Comparison of ENCODE assay signal across 9 cellular contexts in genomic region chr3:69014022-69014580, GRCh38. TPM values are rescaled to one million over a fixed set of nuclear protein-coding genes. Genes with fewer than 3 reads are reported as not detected.
DNase-seq lines count a peak whose midpoint lies in the region; ATAC-seq and FAIRE-seq lines count a peak whose summit lies in the region.
"Had no signal": no experiment of that assay in that cellular context is flagged by ENCODE, and none has a peak within 500 bp of the region (broad histone marks: within the 10 kb centered on the region; RNA-seq: fewer than 3 reads in every experiment).

No MANE protein-coding gene starts in this region.

- no peaks in the 10 kb centered on the region for H3K36me3 ChIP-seq in thymus (ENCODE audit: control insufficient read depth, insufficient read depth)

- CTCF ChIA-PET in activated CD8-positive, alpha-beta memory T cell treated with anti-CD3 and anti-CD28 coated beads, Interleukin-2, amount 10 ng/mL, durations not matched to agents 7 days and 5 days (lab: Charles Lee): interaction anchor here (1.0 to 3.1 kb wide), 6 partner anchors 10 to 67 kb away, joined by 3 to 14 read pairs (median 4); partner anchors contain the start of gene UBA3

- peak overlapping the region; percentile 94 for H3K27ac ChIP-seq in thymus (ENCODE audit: low read depth)

- no peaks in the 10 kb centered on the region for H3K9me3 ChIP-seq in thymus (ENCODE audit: control insufficient read depth)

- H3K4me3 Mint-ChIP-seq in activated CD8-positive, alpha-beta memory T cell treated with anti-CD3 and anti-CD28 coated beads, Interleukin-2, amount 10 ng/mL, durations not matched to agents 7 days and 5 days: peak overlapping the region; percentile 77
- peak overlapping the region; percentile 80 for H3K4me3 Mint-ChIP-seq in activated naive CD8-positive, alpha-beta T cell treated with anti-CD3 and anti-CD28 coated beads, Interleukin-2, amount 10 ng/mL, durations not matched to agents 7 days and 5 days

- H3K27me3 ChIP-seq in thymus (ENCODE audit: control insufficient read depth, insufficient read depth): no peaks in the 10 kb centered on the region

- ATAC-seq in activated CD8-positive, alpha-beta memory T cell treated with anti-CD3 and anti-CD28 coated beads, Interleukin-2, amount 10 ng/mL, durations not matched to agents 7 days and 5 days: no peak
- no peak for ATAC-seq in activated naive CD8-positive, alpha-beta T cell treated with anti-CD3 and anti-CD28 coated beads, Interleukin-2, amount 10 ng/mL, durations not matched to agents 7 days and 5 days (ENCODE audit: low read depth)
- ATAC-seq in HG02571 (IDR thresholded peaks at IDR 0.05; ENCODE audit: unreplicated experiment): no peak
- no peak for ATAC-seq in GM18870 (IDR thresholded peaks at IDR 0.05; ENCODE audit: unreplicated experiment)

- H3K4me1 ChIP-seq in thymus (ENCODE audit: control insufficient read depth, insufficient read depth, low read length): no peaks in the 10 kb centered on the region

- no peaks in the 10 kb centered on the region for H3K9me3 Mint-ChIP-seq in activated CD8-positive, alpha-beta memory T cell treated with anti-CD3 and anti-CD28 coated beads, Interleukin-2, amount 10 ng/mL, durations not matched to agents 7 days and 5 days (ENCODE audit: low read depth)
- H3K9me3 Mint-ChIP-seq in activated naive CD8-positive, alpha-beta T cell treated with anti-CD3 and anti-CD28 coated beads, Interleukin-2, amount 10 ng/mL, durations not matched to agents 7 days and 5 days: no peaks in the 10 kb centered on the region

- no peaks in the 10 kb centered on the region for H3K27me3 Mint-ChIP-seq in activated CD8-positive, alpha-beta memory T cell treated with anti-CD3 and anti-CD28 coated beads, Interleukin-2, amount 10 ng/mL, durations not matched to agents 7 days and 5 days
- H3K27me3 Mint-ChIP-seq in activated naive CD8-positive, alpha-beta T cell treated with anti-CD3 and anti-CD28 coated beads, Interleukin-2, amount 10 ng/mL, durations not matched to agents 7 days and 5 days: no peaks in the 10 kb centered on the region

- peaks cover 34% of the 10 kb centered on the region for H3K4me1 Mint-ChIP-seq in activated CD8-positive, alpha-beta memory T cell treated with anti-CD3 and anti-CD28 coated beads, Interleukin-2, amount 10 ng/mL, durations not matched to agents 7 days and 5 days
- H3K4me1 Mint-ChIP-seq in activated naive CD8-positive, alpha-beta T cell treated with anti-CD3 and anti-CD28 coated beads, Interleukin-2, amount 10 ng/mL, durations not matched to agents 7 days and 5 days: peaks cover 16% of the 10 kb centered on the region

- 18% methylated on average over 11 of the region's 11 CpGs for WGBS in thymus

- FAIRE-seq in HTR-8/SVneo (lab: Jason Lieb, UNC): no peak
- FAIRE-seq: TTC549 had no signal

- peak overlapping the region; percentile 64 for H3K27ac Mint-ChIP-seq in activated CD8-positive, alpha-beta memory T cell treated with anti-CD3 and anti-CD28 coated beads, Interleukin-2, amount 10 ng/mL, durations not matched to agents 7 days and 5 days
- H3K27ac Mint-ChIP-seq in activated naive CD8-positive, alpha-beta T cell treated with anti-CD3 and anti-CD28 coated beads, Interleukin-2, amount 10 ng/mL, durations not matched to agents 7 days and 5 days: peak overlapping the region; percentile 57

- peaks cover 18% of the 10 kb centered on the region for H3K36me3 Mint-ChIP-seq in activated CD8-positive, alpha-beta memory T cell treated with anti-CD3 and anti-CD28 coated beads, Interleukin-2, amount 10 ng/mL, durations not matched to agents 7 days and 5 days
- peaks cover 17% of the 10 kb centered on the region for H3K36me3 Mint-ChIP-seq in activated naive CD8-positive, alpha-beta T cell treated with anti-CD3 and anti-CD28 coated beads, Interleukin-2, amount 10 ng/mL, durations not matched to agents 7 days and 5 days

- DNase-seq in activated CD8-positive, alpha-beta memory T cell treated with anti-CD3 and anti-CD28 coated beads, Interleukin-2, amount 10 ng/mL, durations not matched to agents 7 days and 5 days: no peak
- no peak for DNase-seq in activated CD8-positive, alpha-beta memory T cell treated with anti-CD3 and anti-CD28 coated beads for 24 hours
- no peak for DNase-seq in activated naive CD8-positive, alpha-beta T cell treated with anti-CD3 and anti-CD28 coated beads, Interleukin-2, amount 10 ng/mL, durations not matched to agents 7 days and 5 days
- DNase-seq in kidney glomerular epithelial cell (lab: John Stamatoyannopoulos, UW) (peak; percentile 39), HTR-8/SVneo (ENCODE audit: insufficient read length, low spot score) (no peak)

- H3K4me3 ChIP-seq in thymus (ENCODE audit: low read length): peak overlapping the region; percentile 84

- POLR2A ChIA-PET in activated naive CD8-positive, alpha-beta T cell treated with anti-CD3 and anti-CD28 coated beads, Interleukin-2, amount 10 ng/mL, durations not matched to agents 7 days and 5 days (lab: Charles Lee): interaction anchor here (0.8 to 1.7 kb wide), 7 partner anchors 13 to 77 kb away, joined by 3 to 7 read pairs (median 3); partner anchors contain the start of gene TMF1

RNA-seq across cellular contexts. Expression of gene EOGT, which starts 0.6 kb away (rescaled TPM):
- total RNA-seq in activated CD8-positive, alpha-beta memory T cell treated with anti-CD3 and anti-CD28 coated beads, Interleukin-2, amount 10 ng/mL, durations not matched to agents 7 days and 5 days: 10 to 100 TPM; 15.4 to 15.5 TPM
- total RNA-seq in activated naive CD8-positive, alpha-beta T cell treated with anti-CD3 and anti-CD28 coated beads, Interleukin-2, amount 10 ng/mL, durations not matched to agents 7 days and 5 days: 10 to 100 TPM; 14.7 to 15.3 TPM
- polyA plus RNA-seq in thymus: 43.3 TPM

RNA-seq across cellular contexts. Expression of gene TMF1, which starts 38.0 kb away (rescaled TPM):
- total RNA-seq in activated CD8-positive, alpha-beta memory T cell treated with anti-CD3 and anti-CD28 coated beads, Interleukin-2, amount 10 ng/mL, durations not matched to agents 7 days and 5 days: 10 to 100 TPM; 47.5 to 49.5 TPM
- 10 to 100 TPM; 53.5 to 55.2 TPM for total RNA-seq in activated naive CD8-positive, alpha-beta T cell treated with anti-CD3 and anti-CD28 coated beads, Interleukin-2, amount 10 ng/mL, durations not matched to agents 7 days and 5 days
- 13.6 TPM for polyA plus RNA-seq in thymus
